ENCODE assay signal across 8 cellular contexts in genomic region chr2:190318931-190319556, GRCh38.
DNase-seq lines count a peak whose midpoint lies in the region; ATAC-seq and TF ChIP-seq lines count a peak whose summit lies in the region.

No MANE protein-coding gene starts in this region.

- peak overlapping the region; percentile 33 for H3K27ac ChIP-seq in BLaER1
- H3K27ac ChIP-seq in SU-DHL-6 (ENCODE audit: low read depth, low read length), result peak overlapping the region; percentile 77
- peak overlapping the region; percentile 86 to 89 for H3K27ac ChIP-seq in mucosa of rectum (ENCODE audit: low read depth in 2 of 2, low read length in 2 of 2)

- H3K27me3 ChIP-seq in BLaER1 (no peaks in the 10 kb centered on the region), SU-DHL-6 (ENCODE audit: low read length) (no peaks in the 10 kb centered on the region), endocrine pancreas (ENCODE audit: control insufficient read depth, insufficient read depth, low read length) (no peaks in the 10 kb centered on the region), mucosa of rectum (ENCODE audit: control insufficient read depth in 2 of 2, insufficient read depth in 2 of 2, low read length in 2 of 2) (no peaks in the 10 kb centered on the region)

- peaks cover 16% of the 10 kb centered on the region; the same call in 1 of the 2 replicates for H4K20me1 ChIP-seq in BLaER1
- no peaks in the 10 kb centered on the region for H4K20me1 ChIP-seq in SU-DHL-6 (ENCODE audit: low read depth, low read length)

- no peaks in the 10 kb centered on the region for H3K9me3 ChIP-seq in BLaER1
- H3K9me3 ChIP-seq in SU-DHL-6 (ENCODE audit: insufficient read depth, low read length), result no peaks in the 10 kb centered on the region
- no peaks in the 10 kb centered on the region for H3K9me3 ChIP-seq in endocrine pancreas (ENCODE audit: control insufficient read depth, low read length)
- no peaks in the 10 kb centered on the region for H3K9me3 ChIP-seq in mucosa of rectum (ENCODE audit: control insufficient read depth in 2 of 2, low read length in 2 of 2)

- H3K36me3 ChIP-seq in BLaER1, result no peaks in the 10 kb centered on the region
- H3K36me3 ChIP-seq in SU-DHL-6 (ENCODE audit: low read length), result no peaks in the 10 kb centered on the region
- H3K36me3 ChIP-seq in endocrine pancreas (ENCODE audit: control insufficient read depth, insufficient read depth, low read length), result no peaks in the 10 kb centered on the region
- no peaks in the 10 kb centered on the region for H3K36me3 ChIP-seq in mucosa of rectum (ENCODE audit: control insufficient read depth in 2 of 2, insufficient read depth in 2 of 2, low read length in 2 of 2)

- H3K4me2 ChIP-seq in BLaER1 (peak overlapping the region; percentile 91), SU-DHL-6 (ENCODE audit: low read depth, low read length, poor library complexity, severe bottlenecking) (peak overlapping the region; percentile 87)

- peaks cover 12% of the 10 kb centered on the region; the same call in 1 of the 2 replicates for H3F3A ChIP-seq in SU-DHL-6 (ENCODE audit: insufficient read depth)

- no peaks in the 10 kb centered on the region for H3K9me2 ChIP-seq in SU-DHL-6 (replicated peaks; ENCODE audit: insufficient read depth, low read length)

- DNase-seq in NCI-H2107 (lab: John Stamatoyannopoulos, UW), result no peak
- DNase-seq in SKM-1 treated with dmso at 0.1 percent for 144 hours (lab: John Stamatoyannopoulos, UW; ENCODE audit: unreplicated experiment), result no peak

- peak overlapping the region; percentile 75 for H2AFZ ChIP-seq in SU-DHL-6 (ENCODE audit: low read depth, low read length, severe bottlenecking)

- H3K79me2 ChIP-seq in SU-DHL-6 (ENCODE audit: insufficient read depth, low read length), result peaks cover 36% of the 10 kb centered on the region

- H3K9ac ChIP-seq in BLaER1, result peak overlapping the region; percentile 77
- peak overlapping the region; percentile 69 for H3K9ac ChIP-seq in SU-DHL-6 (ENCODE audit: low read length)
- peak overlapping the region; percentile 50 for H3K9ac ChIP-seq in endocrine pancreas (ENCODE audit: control insufficient read depth, insufficient read depth, low read length)
- H3K9ac ChIP-seq in mucosa of rectum (ENCODE audit: low read depth in 1 of 2, low read length in 2 of 2), result peak overlapping the region; percentile 67 to 83

- no peak for TF ChIP-seq CTCF in SU-DHL-6 (IDR thresholded peaks at IDR 0.05; ENCODE audit: insufficient read depth, low read length, poor library complexity, severe bottlenecking)

- peaks cover 44% of the 10 kb centered on the region for H3K4me1 ChIP-seq in BLaER1
- peaks cover 4% of the 10 kb centered on the region for H3K4me1 ChIP-seq in endocrine pancreas (ENCODE audit: control insufficient read depth, insufficient read depth, low read length)
- peaks cover 13 to 16% of the 10 kb centered on the region in 2 donors for H3K4me1 ChIP-seq in mucosa of rectum (ENCODE audit: control insufficient read depth in 2 of 2, insufficient read depth in 2 of 2, low read length in 2 of 2)

- H3K4me3 ChIP-seq in BLaER1, result peak overlapping the region; percentile 72
- peak overlapping the region; percentile 65 for H3K4me3 ChIP-seq in SU-DHL-6 (ENCODE audit: insufficient read depth, low read length, poor library complexity, severe bottlenecking)
- peak overlapping the region; percentile 76 for H3K4me3 ChIP-seq in endocrine pancreas (ENCODE audit: control insufficient read depth, insufficient read depth, low read length)
- peak overlapping the region; percentile 80 to 97 for H3K4me3 ChIP-seq in mucosa of rectum (ENCODE audit: low read length in 2 of 2)

- ATAC-seq in GM19023 (IDR thresholded peaks at IDR 0.05; ENCODE audit: unreplicated experiment), result peak; percentile 38
- ATAC-seq in HG03135 (IDR thresholded peaks at IDR 0.05; ENCODE audit: unreplicated experiment), result peak; percentile 37

Comparison
In these comparisons a context has a peak if more than half of its experiments do, and no peak if none do; other contexts are left out.
1. H3K27ac ChIP-seq: peak in every context shown above with its lines; median percentile 88 in mucosa of rectum; 77 in SU-DHL-6; 33 in BLaER1.